Comparison of ENCODE assay signal across 8 cellular contexts in the genomic region with DNA sequence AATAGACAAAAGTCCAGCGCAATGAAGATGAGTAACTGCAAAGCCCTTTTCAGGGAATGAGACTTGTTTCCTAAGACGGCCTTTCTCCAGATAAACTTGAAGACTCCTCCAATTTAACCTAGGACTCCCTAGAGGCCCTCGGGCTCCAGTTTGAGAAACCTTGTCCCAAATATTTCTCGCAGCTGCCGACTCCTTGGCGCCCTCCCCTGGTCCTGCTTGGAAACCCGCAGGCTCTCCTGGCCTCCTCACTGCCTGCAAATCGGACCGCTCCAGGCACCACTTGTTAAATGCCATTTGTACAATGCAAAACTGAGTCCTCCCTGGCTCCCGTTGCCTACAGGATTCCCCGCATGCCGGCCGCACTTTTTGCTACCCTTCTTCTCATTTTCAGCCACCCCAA. TPM values are rescaled to one million over a fixed set of nuclear protein-coding genes. Genes with fewer than 3 reads are reported as not detected.
DNase-seq lines count a peak whose midpoint lies in the region; ATAC-seq, FAIRE-seq and TF ChIP-seq lines count a peak whose summit lies in the region.

No MANE protein-coding gene starts in this region.

- no peak for TF ChIP-seq POLR2A in A549 (IDR thresholded peaks at IDR 0.05; ENCODE audit: low read length)

- POLR2A ChIA-PET in A549 (lab: Yijun Ruan, JAX): no interaction called here

- no peak overlapping the region for H3K27ac Mint-ChIP-seq in neural crest cell (ENCODE audit: unreplicated experiment)

- no peaks in the 10 kb centered on the region for H3K36me3 ChIP-seq in GM06990 (ENCODE audit: control insufficient read depth, insufficient read depth, low read length)

- peak; percentile 43 to 61; a peak in 4 of 5 replicates for TF ChIP-seq RAD21 in A549 (conservative IDR thresholded peaks at IDR 0.05 in 1 of 2, IDR thresholded peaks at IDR 0.05 in 1 of 2)

- no peaks in the 10 kb centered on the region for H3K9me3 ChIP-seq in A549

- H3K36me3 Mint-ChIP-seq in neural crest cell (ENCODE audit: low read depth): no peaks in the 10 kb centered on the region

- ATAC-seq in A549 (peak; percentile 93 to 95), HG03108 (IDR thresholded peaks at IDR 0.05; ENCODE audit: unreplicated experiment) (no peak)

- no peak for FAIRE-seq in A549 (lab: Jason Lieb, UNC)

- TF ChIP-seq EP300 in A549 (IDR thresholded peaks at IDR 0.05): no peak

- no peaks in the 10 kb centered on the region for H3K4me1 Mint-ChIP-seq in neural crest cell

- no peak overlapping the region for H3K27ac ChIP-seq in A549

- H3K27me3 ChIP-seq in GM06990 (replicated peaks; ENCODE audit: control insufficient read depth, insufficient read depth, low read length): no peaks in the 10 kb centered on the region

- peak; percentile 50 for TF ChIP-seq CTCF in A549 (IDR thresholded peaks at IDR 0.05)
- TF ChIP-seq CTCF in GM06990 (IDR thresholded peaks at IDR 0.05; ENCODE audit: insufficient read depth, low read length, poor library complexity, severe bottlenecking): peak; percentile 39
- peak; percentile 54 for TF ChIP-seq CTCF in neural crest cell (conservative IDR thresholded peaks at IDR 0.05)

- H3K4me3 Mint-ChIP-seq in neural crest cell: no peak overlapping the region

- no peak overlapping the region for H3K4me2 ChIP-seq in A549

- CTCF ChIA-PET in A549 (lab: Yijun Ruan, JAX): interaction anchor here (0.8 kb wide), 1 partner anchor 60 kb away, joined by 3 read pairs; no protein-coding TSS in a partner anchor

- DNase-seq in A549 (ENCODE audit: low read depth in 1 of 2, low spot score in 1 of 2) (peak; percentile 39 to 58), GM06990 (ENCODE audit: extremely low read depth, insufficient read length) (no peak), NCI-H82 (lab: John Stamatoyannopoulos, UW) (peak; percentile 81), epidermal melanocyte (ENCODE audit: insufficient read length, low spot score) (peak; percentile 11), neural crest cell (ENCODE audit: low read depth, low spot score) (peak; percentile 53)
- no peak for DNase-seq in stimulated activated naive CD4-positive, alpha-beta T cell treated with Interleukin-2 at 50 U/mL for 16 hours (lab: John Stamatoyannopoulos, UW)
- DNase-seq in activated naive CD4-positive, alpha-beta T cell treated with Interleukin-2 at 50 U/mL for 16 hours: no peak

- 10% methylated on average over 13 of the region's 13 CpGs for WGBS in A549 (ENCODE audit: missing lambda C conversion rate)

- H3K27me3 Mint-ChIP-seq in neural crest cell (ENCODE audit: low read depth): no peaks in the 10 kb centered on the region

- H3K9me3 Mint-ChIP-seq in neural crest cell: no peaks in the 10 kb centered on the region

- no peaks in the 10 kb centered on the region for H3K4me1 ChIP-seq in A549

- H3K4me3 ChIP-seq in A549 (no peak overlapping the region), GM06990 (replicated peaks; ENCODE audit: low read depth, low read length) (no peak overlapping the region)

TF ChIP-seq in A549, 52 proteins besides CTCF, POLR2A, EP300 and RAD21:
- TF ChIP-seq CBX2 (IDR thresholded peaks at IDR 0.05; ENCODE audit: borderline replicate concordance, low read depth) (no peak), SMC3 (IDR thresholded peaks at IDR 0.05) (peak; percentile 52)

RNA-seq across cellular contexts. Expression of a gene that starts 36.8 kb away (rescaled TPM):
- polyA plus RNA-seq in A549 (2011; rRNA removed): 0.04 TPM in 1 of 2 replicates, not detected in the other
- 0.01 and 0.03 TPM in 2 replicates for polyA plus RNA-seq in A549 (2012; cell fraction: cytosol; rRNA removed)
- 0.01 TPM in 1 of 2 replicates, not detected in the other for polyA plus RNA-seq in A549 (2012; cell fraction: nucleus; rRNA removed)
- polyA plus RNA-seq in A549 (2017; fragmentation: RNase III; extraction: RNeasy Plus Mini Kit Qiagen cat#74134 plus additional on column Dnase treatment): not detected in 3 replicates
- 0.04 TPM in 1 of 2 replicates, not detected in the other for polyA minus RNA-seq in A549 (2011; rRNA and poly(A)+ RNA removed)
- total RNA-seq in neural crest cell: not detected in 2 replicates

RNA-seq across cellular contexts. Expression of a gene that starts 54.1 kb away (rescaled TPM):
- polyA plus RNA-seq in A549 (2011; rRNA removed) (0.44 and 0.65 TPM in 2 replicates), A549 (2017; fragmentation: RNase III; extraction: RNeasy Plus Mini Kit Qiagen cat#74134 plus additional on column Dnase treatment) (0.76 to 0.95 TPM (median 0.87 TPM) in 3 replicates)
- polyA plus RNA-seq in A549 (2012; cell fraction: cytosol; rRNA removed): 0.21 and 0.26 TPM in 2 replicates
- 2.3 and 3.2 TPM in 2 replicates for polyA plus RNA-seq in A549 (2012; cell fraction: nucleus; rRNA removed)
- polyA minus RNA-seq in A549 (2011; rRNA and poly(A)+ RNA removed): 0.54 and 0.58 TPM in 2 replicates
- total RNA-seq in neural crest cell: 2.3 and 3.0 TPM in 2 replicates

Comparison
In these comparisons a context has a peak if more than half of its experiments do, and no peak if none do; other contexts are left out.
1. DNase-seq: peak in A549 (2 of 2), NCI-H82 (single experiment), epidermal melanocyte (single experiment) and neural crest cell (single experiment); none in GM06990 (single experiment), stimulated activated naive CD4-positive, alpha-beta T cell treated with Interleukin-2 at 50 U/mL for 16 hours (single experiment) and activated naive CD4-positive, alpha-beta T cell treated with Interleukin-2 at 50 U/mL for 16 hours (single experiment).
2. Peak in every context shown above with its lines, with median percentiles within 50 percentile points of each other: CTCF ChIP-seq.